ENCODE assay signal across 11 cellular contexts in genomic region chr3:107367353-107367752, GRCh38. TPM values are rescaled to one million over a fixed set of nuclear protein-coding genes. Genes with fewer than 3 reads are reported as not detected.
A peak's percentile ranks its signal among the peaks of the same experiment; 100 is the strongest.
DNase-seq lines count a peak whose midpoint lies in the region; ATAC-seq and TF ChIP-seq lines count a peak whose summit lies in the region.
"Had no signal": no experiment of that assay in that cellular context is flagged by ENCODE, and none has a peak within 500 bp of the region (broad histone marks: within the 10 kb centered on the region; RNA-seq: fewer than 3 reads in every experiment).

No MANE protein-coding gene starts in this region.

- intact Hi-C loops in Calu3 (cut with micrococcal nuclease; ENCODE audit: unreplicated experiment) = no loop called here
- intact Hi-C loops in adrenal gland (cut with DNase I) = no loop called here
- intact Hi-C loops in heart right ventricle (cut with DNase I) = no loop called here

- H3K27me3 Mint-ChIP-seq in Calu3 (ENCODE audit: unreplicated experiment) = no peaks in the 10 kb centered on the region

- DNase-seq in Calu3 = peak; percentile 31
- DNase-seq in KBM-7 = peak; percentile 53
- peak in 5 of 7 donors; percentile 26 to 48 (median 44) for DNase-seq in adrenal gland
- peak; percentile 78 for DNase-seq in kidney tubule cell (ENCODE audit: low spot score)
- DNase-seq in heart right ventricle = no peak
- DNase-seq in NCI-H1436 treated with DMSO at 0.1 percent for 48 hours (lab: John Stamatoyannopoulos, UW) = no peak
- no peak for DNase-seq in activated effector memory CD4-positive, alpha-beta T cell treated with Interleukin-2 at 50 U/mL for 16 hours
- DNase-seq: NCI-H526 treated with DMSO at 0.1 percent for 48 hours, pancreas had no signal

- no peaks in the 10 kb centered on the region for H3K27me3 ChIP-seq in adrenal gland
- no peaks in the 10 kb centered on the region for H3K27me3 ChIP-seq in heart right ventricle
- H3K27me3 ChIP-seq: pancreas had no signal

- BruUV-seq in Calu3 (replicated peaks; lab: Mats Ljungman, UMichigan) = no TSS peak

- in situ Hi-C loops in KBM-7 (cut with MboI; ENCODE audit: low pct_unique_long_range_greater_than_20kb, low sequenced_read_pairs) = no loop called here

- H3K9me3 ChIP-seq in adrenal gland (replicated peaks in 1 of 3) (no peaks in the 10 kb centered on the region), heart right ventricle (no peaks in the 10 kb centered on the region)
- H3K9me3 ChIP-seq: pancreas had no signal

- peaks cover 34% of the 10 kb centered on the region for H3K4me1 Mint-ChIP-seq in Calu3 (ENCODE audit: low read depth, unreplicated experiment)

- ATAC-seq in heart right ventricle = no peak
- no peak for ATAC-seq in GM19328 (IDR thresholded peaks at IDR 0.05; ENCODE audit: unreplicated experiment)

- no peak overlapping the region for H3K27ac Mint-ChIP-seq in Calu3 (ENCODE audit: unreplicated experiment)

- no peak overlapping the region for H3K27ac ChIP-seq in adrenal gland
- H3K27ac ChIP-seq in heart right ventricle = no peak overlapping the region
- H3K27ac ChIP-seq: pancreas had no signal

- H3K4me3 Mint-ChIP-seq in Calu3 (ENCODE audit: low read depth, unreplicated experiment) = no peak overlapping the region

- peak overlapping the region in 1 of 4 donors; percentile 43 for H3K4me3 ChIP-seq in adrenal gland
- H3K4me3 ChIP-seq in heart right ventricle = no peak overlapping the region
- H3K4me3 ChIP-seq: pancreas had no signal

- CTCF ChIA-PET in Calu3 (lab: Charles Lee) = no interaction called here

- no peak for TF ChIP-seq CTCF in Calu3 (IDR thresholded peaks at IDR 0.05; ENCODE audit: unreplicated experiment)
- no peak for TF ChIP-seq CTCF in adrenal gland (IDR thresholded peaks at IDR 0.05)
- no peak for TF ChIP-seq CTCF in heart right ventricle (IDR thresholded peaks at IDR 0.05)

- H3K36me3 Mint-ChIP-seq in Calu3 (ENCODE audit: insufficient read depth, unreplicated experiment) = no peaks in the 10 kb centered on the region

- H3K4me1 ChIP-seq in adrenal gland (replicated peaks in 1 of 2) (peaks cover 0 to 4% of the 10 kb centered on the region in 2 donors), heart right ventricle (peaks cover 0 to 10% (median 0%) of the 10 kb centered on the region in 9 donors)

- H3K9me3 Mint-ChIP-seq in Calu3 (ENCODE audit: low read depth, unreplicated experiment) = no peaks in the 10 kb centered on the region

- TF ChIP-seq POLR2A in adrenal gland (IDR thresholded peaks at IDR 0.05) = no peak

- 50 to 64% (median 60%) methylated on average over 5 of the region's 5 CpGs for WGBS in adrenal gland, 4 donors
- 68 to 85% methylated on average over 5 of the region's 5 CpGs for WGBS in heart right ventricle, 2 donors

- H3K36me3 ChIP-seq in adrenal gland (replicated peaks in 1 of 2) = no peaks in the 10 kb centered on the region
- H3K36me3 ChIP-seq in heart right ventricle = no peaks in the 10 kb centered on the region
- H3K36me3 ChIP-seq: pancreas had no signal

RNA-seq across cellular contexts. Expression of gene CCDC54, which starts 9.9 kb away (rescaled TPM):
- total RNA-seq in Calu3 (2022) (not detected in 2 replicates), adrenal gland (not detected), heart right ventricle (not detected)
- polyA plus RNA-seq in adrenal gland (not detected), heart right ventricle (not detected)
- total RNA-seq: epithelial cell of proximal tubule, pancreas had no signal
- polyA plus RNA-seq: pancreas had no signal

Comparison
In these comparisons a context has a peak if more than half of its experiments do, and no peak if none do; other contexts are left out.
1. DNase-seq: peak in Calu3 (single experiment), KBM-7 (single experiment), adrenal gland (5 of 7) and kidney tubule cell (single experiment); none in heart right ventricle (0 of 2), NCI-H1436 treated with DMSO at 0.1 percent for 48 hours (single experiment) and activated effector memory CD4-positive, alpha-beta T cell treated with Interleukin-2 at 50 U/mL for 16 hours (single experiment).